Comparison of ENCODE assay signal across 24 cellular contexts in genomic region chr5:174106997-174107655, GRCh38.
"Had no signal": no experiment of that assay in that cellular context is flagged by ENCODE, and none has a peak within 500 bp of the region (broad histone marks: within the 10 kb centered on the region; RNA-seq: fewer than 3 reads in every experiment).

No MANE protein-coding gene starts in this region.

- H3K4me1 Mint-ChIP-seq: nephron; stimulated activated memory B cell treated with anti-CD40 and anti-IgM and Interleukin-4, amounts not matched to agents 10 μg/mL and 1 μg/mL and 100 μg/mL, for 72 hours; stimulated activated naive CD8-positive, alpha-beta T cell treated with anti-CD3 and anti-CD28 coated beads, Interleukin-15, amount 100 ng/mL, for 72 hours had no signal

- H3K36me3 Mint-ChIP-seq: activated naive CD8-positive, alpha-beta T cell; stimulated activated memory B cell treated with anti-CD40 and anti-IgM and Interleukin-4, amounts not matched to agents 10 μg/mL and 1 μg/mL and 100 μg/mL, for 72 hours; type B pancreatic cell had no signal

- H3K4me3 Mint-ChIP-seq: activated naive CD8-positive, alpha-beta T cell; nephron; stimulated activated memory B cell treated with anti-CD40 and anti-IgM and Interleukin-4, amounts not matched to agents 10 μg/mL and 1 μg/mL and 100 μg/mL, for 72 hours; stimulated activated naive CD8-positive, alpha-beta T cell treated with anti-CD3 and anti-CD28 coated beads, Interleukin-15, amount 100 ng/mL, for 72 hours; type B pancreatic cell had no signal

- ATAC-seq: gastrocnemius medialis; stimulated activated memory B cell treated with anti-CD40 and anti-IgM and Interleukin-4, amounts not matched to agents 10 μg/mL and 1 μg/mL and 100 μg/mL, for 72 hours; stimulated activated naive CD8-positive, alpha-beta T cell treated with anti-CD3 and anti-CD28 coated beads, Interleukin-15, amount 100 ng/mL, for 72 hours had no signal

- H3K27ac Mint-ChIP-seq: activated naive CD8-positive, alpha-beta T cell; nephron; progenitor cell of endocrine pancreas; stimulated activated memory B cell treated with anti-CD40 and anti-IgM and Interleukin-4, amounts not matched to agents 10 μg/mL and 1 μg/mL and 100 μg/mL, for 72 hours; stimulated activated naive CD8-positive, alpha-beta T cell treated with anti-CD3 and anti-CD28 coated beads, Interleukin-15, amount 100 ng/mL, for 72 hours; type B pancreatic cell had no signal

- H3K9me3 Mint-ChIP-seq: nephron; stimulated activated memory B cell treated with anti-CD40 and anti-IgM and Interleukin-4, amounts not matched to agents 10 μg/mL and 1 μg/mL and 100 μg/mL, for 72 hours; stimulated activated naive CD8-positive, alpha-beta T cell treated with anti-CD3 and anti-CD28 coated beads, Interleukin-15, amount 100 ng/mL, for 72 hours; type B pancreatic cell had no signal

- H3K27me3 Mint-ChIP-seq: activated naive CD8-positive, alpha-beta T cell had no signal

- DNase-seq: activated CD4-positive, alpha-beta T cell treated with anti-CD3 and anti-CD28 coated beads for 4 hours; activated CD4-positive, alpha-beta T cell treated with anti-CD3 and anti-CD28 coated beads, Interleukin-2, amount 50 U/mL, for 4 hours; activated effector memory CD4-positive, alpha-beta T cell treated with Interleukin-2 at 50 U/mL for 16 hours; activated naive CD4-positive, alpha-beta T cell treated with Interleukin-2 at 50 U/mL for 16 hours; activated T-cell treated with anti-CD3 and anti-CD28 coated beads for 4 hours; anterior cingulate cortex; effector CD8-positive, alpha-beta T cell; gastrocnemius medialis; kidney glomerular epithelial cell; mammary epithelial cell; ovary; sigmoid colon; small intestine; stimulated activated CD4-positive, alpha-beta T cell treated with anti-CD3 and anti-CD28 coated beads, Interleukin-4, amount 100 ng/mL, for 24 hours; stimulated activated CD8-positive, alpha-beta memory T cell treated with anti-CD3 and anti-CD28 coated beads, Interleukin-4, amount 100 ng/mL, for 48 hours; stimulated activated naive CD8-positive, alpha-beta T cell treated with anti-CD3 and anti-CD28 coated beads, Interleukin-15, amount 100 ng/mL, for 72 hours; substantia nigra; T-helper 2 cell; uterus had no signal
